Comparison of ENCODE assay signal across 8 cellular contexts in the genomic region with DNA sequence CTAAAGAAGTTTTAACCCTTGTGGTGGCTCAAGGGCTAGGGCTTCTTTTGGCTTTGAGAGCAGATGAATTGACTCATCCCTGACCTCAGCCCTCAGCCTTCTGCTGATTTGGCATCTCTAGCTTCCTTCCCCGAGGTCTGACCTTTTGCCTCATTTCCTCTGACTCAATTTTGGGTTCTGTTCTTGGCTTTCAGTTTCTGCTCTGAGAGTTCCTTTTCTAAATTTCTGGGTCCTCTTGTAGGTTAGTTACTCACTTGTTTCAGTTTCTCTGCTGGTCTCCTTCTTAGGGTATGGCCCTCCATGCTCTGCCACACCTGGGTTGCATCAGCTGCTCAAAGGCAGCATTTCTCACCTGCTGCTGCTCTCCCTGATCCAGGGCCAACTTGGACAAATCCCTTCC. TPM values are rescaled to one million over a fixed set of nuclear protein-coding genes. Genes with fewer than 3 reads are reported as not detected.
DNase-seq lines count a peak whose midpoint lies in the region; ATAC-seq and TF ChIP-seq lines count a peak whose summit lies in the region.

No MANE protein-coding gene starts in this region.

- no peak overlapping the region for H2AFZ ChIP-seq in hepatocyte

- H3K4me1 ChIP-seq in neutrophil (ENCODE audit: control insufficient read depth in 1 of 2, insufficient read depth in 1 of 2, low read depth in 1 of 2, low read length in 1 of 2) (peaks cover 6 to 8% of the 10 kb centered on the region in 2 experiments), hepatocyte (ENCODE audit: insufficient read depth) (no peaks in the 10 kb centered on the region)

- TF ChIP-seq CTCF in neutrophil (IDR thresholded peaks at IDR 0.05) (no peak), hepatocyte (IDR thresholded peaks at IDR 0.05; ENCODE audit: poor library complexity) (no peak)

- no peaks in the 10 kb centered on the region for H3K9me2 ChIP-seq in hepatocyte (replicated peaks; ENCODE audit: insufficient read depth)

- no peak overlapping the region for H3K4me2 ChIP-seq in hepatocyte

- H3K27ac Mint-ChIP-seq in dendritic cell treated with granulocyte-macrophage colony-stimulating factor and Interleukin-4, amounts not matched to agents 40 ng/mL and 50 ng/mL, for 4 days: no peak overlapping the region

- H3K9me3 ChIP-seq in neutrophil (no peaks in the 10 kb centered on the region), hepatocyte (ENCODE audit: low read depth) (no peaks in the 10 kb centered on the region)

- H3K36me3 ChIP-seq in neutrophil (no peaks in the 10 kb centered on the region), hepatocyte (replicated peaks; ENCODE audit: insufficient read depth, low read depth) (no peaks in the 10 kb centered on the region)

- peak overlapping the region in 1 of 2 experiments; percentile 5 for H3K4me3 ChIP-seq in neutrophil (ENCODE audit: low read depth in 1 of 2, low read length in 1 of 2)
- no peak overlapping the region for H3K4me3 ChIP-seq in hepatocyte

- H3K27me3 ChIP-seq in neutrophil: no peaks in the 10 kb centered on the region
- H3K27me3 ChIP-seq in hepatocyte: no peaks in the 10 kb centered on the region

- no peaks in the 10 kb centered on the region for H3K9me3 Mint-ChIP-seq in dendritic cell treated with granulocyte-macrophage colony-stimulating factor and Interleukin-4, amounts not matched to agents 40 ng/mL and 50 ng/mL, for 4 days

- peak overlapping the region; percentile 42 for H3K27ac ChIP-seq in neutrophil
- H3K27ac ChIP-seq in hepatocyte: no peak overlapping the region

- H3K27me3 Mint-ChIP-seq in dendritic cell treated with granulocyte-macrophage colony-stimulating factor and Interleukin-4, amounts not matched to agents 40 ng/mL and 50 ng/mL, for 4 days: no peaks in the 10 kb centered on the region

- peak; percentile 63 for DNase-seq in GF-D8 (lab: John Stamatoyannopoulos, UW)
- peak; percentile 5 to 42 for DNase-seq in SW 1271 (lab: John Stamatoyannopoulos, UW)
- no peak for DNase-seq in NCI-H128 (lab: John Stamatoyannopoulos, UW; ENCODE audit: unreplicated experiment)
- no peak for DNase-seq in hepatocyte (ENCODE audit: low spot score)

- H4K20me1 ChIP-seq in hepatocyte (ENCODE audit: insufficient read depth, poor library complexity, severe bottlenecking): no peaks in the 10 kb centered on the region

- H3K79me2 ChIP-seq in hepatocyte: no peaks in the 10 kb centered on the region

- WGBS in hepatocyte (ENCODE audit: low lambda C conversion rate, missing lambda C conversion rate): 50% methylated on average over 1 of the region's 1 CpG

- peak; percentile 99 for ATAC-seq in GM21367 (IDR thresholded peaks at IDR 0.05; ENCODE audit: unreplicated experiment)
- ATAC-seq in HG03520 (IDR thresholded peaks at IDR 0.05; ENCODE audit: unreplicated experiment): peak; percentile 99

- H3K36me3 Mint-ChIP-seq in dendritic cell treated with granulocyte-macrophage colony-stimulating factor and Interleukin-4, amounts not matched to agents 40 ng/mL and 50 ng/mL, for 4 days (ENCODE audit: low read depth): no peaks in the 10 kb centered on the region

- H3K4me3 Mint-ChIP-seq in dendritic cell treated with granulocyte-macrophage colony-stimulating factor and Interleukin-4, amounts not matched to agents 40 ng/mL and 50 ng/mL, for 4 days: peak overlapping the region; percentile 45

- intact Hi-C loops in dendritic cell treated with granulocyte-macrophage colony-stimulating factor and Interleukin-4, amounts not matched to agents 40 ng/mL and 50 ng/mL, for 4 days (cut with micrococcal nuclease): loop anchor here (1.0 to 10.0 kb wide), 3 partner anchors 9 to 623 kb away; a partner anchor contains a TSS

- H3K4me1 Mint-ChIP-seq in dendritic cell treated with granulocyte-macrophage colony-stimulating factor and Interleukin-4, amounts not matched to agents 40 ng/mL and 50 ng/mL, for 4 days (ENCODE audit: low read depth): peaks cover 13% of the 10 kb centered on the region

RNA-seq across cellular contexts. Expression of a gene that starts 19.4 kb away (rescaled TPM):
- total RNA-seq in hepatocyte: 3.4 and 4.1 TPM in 2 replicates
- 1.3 and 1.8 TPM in 2 replicates for polyA plus RNA-seq in hepatocyte

Comparison
In these comparisons a context has a peak if more than half of its experiments do, and no peak if none do; other contexts are left out.
1. DNase-seq: peak in GF-D8 (single experiment) and SW 1271 (2 of 2); none in NCI-H128 (single experiment) and hepatocyte (single experiment).